Comparison of ENCODE assay signal across 23 cellular contexts in the genomic region with DNA sequence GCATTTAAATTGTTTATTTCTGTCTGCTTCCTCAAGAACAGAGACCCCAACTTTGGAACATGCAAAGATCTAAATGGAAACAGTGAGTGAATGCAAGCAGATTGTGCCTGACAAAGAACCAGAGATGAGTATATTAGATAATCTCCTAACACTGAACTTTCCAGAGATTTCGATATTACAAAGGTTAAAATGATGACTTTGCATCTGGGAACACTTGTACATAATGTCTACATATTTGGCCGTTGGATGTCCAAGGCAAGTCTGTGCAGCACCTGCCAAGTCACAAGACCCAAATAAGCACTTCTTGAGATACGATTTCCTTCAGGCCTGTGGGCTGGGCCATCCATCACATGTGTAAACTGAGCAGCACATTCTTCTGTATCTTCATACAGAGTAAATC. TPM values are rescaled to one million over a fixed set of nuclear protein-coding genes. Genes with fewer than 3 reads are reported as not detected.
A peak's percentile ranks its signal among the peaks of the same experiment; 100 is the strongest.
DNase-seq lines count a peak whose midpoint lies in the region; ATAC-seq, FAIRE-seq and TF ChIP-seq lines count a peak whose summit lies in the region.
"Had no signal": no experiment of that assay in that cellular context is flagged by ENCODE, and none has a peak within 500 bp of the region (broad histone marks: within the 10 kb centered on the region; RNA-seq: fewer than 3 reads in every experiment).

No MANE protein-coding gene starts in this region.

- H3K4me1 Mint-ChIP-seq in CD8-positive, alpha-beta memory T cell: peaks cover 0 to 3% (median 2%) of the 10 kb centered on the region in 3 donors
- H3K4me1 Mint-ChIP-seq: CD4-positive, CD25-positive, alpha-beta regulatory T cell had no signal

- H2AFZ ChIP-seq in HepG2 (ENCODE audit: low read length): no peak overlapping the region

- H4K20me1 ChIP-seq in HepG2 (ENCODE audit: insufficient read depth, low read length): no peaks in the 10 kb centered on the region

- H3K27ac ChIP-seq in HepG2 (ENCODE audit: extremely low read length, insufficient read depth, low read length) (no peak overlapping the region), right lobe of liver (no peak overlapping the region), prostate gland (no peak overlapping the region)
- H3K27ac ChIP-seq in CD8-positive, alpha-beta memory T cell (ENCODE audit: low read depth, low read length): no peak overlapping the region

- POLR2A ChIA-PET in HepG2 (lab: Yijun Ruan, JAX): no interaction called here
- POLR2A ChIA-PET in CD8-positive, alpha-beta memory T cell (lab: Charles Lee): no interaction called here

- TF ChIP-seq CTCF in HepG2 (CRISPR knock-in tag; IDR thresholded peaks at IDR 0.05) (no peak), right lobe of liver (IDR thresholded peaks at IDR 0.05) (no peak), fibroblast of the aortic adventitia (IDR thresholded peaks at IDR 0.05; ENCODE audit: insufficient read depth, low read length) (no peak), prostate gland (IDR thresholded peaks at IDR 0.05) (no peak)

- no peak for TF ChIP-seq RAD21 in HepG2 (CRISPR knock-in tag; IDR thresholded peaks at IDR 0.05)

- no peak overlapping the region for H3K9ac ChIP-seq in HepG2 (ENCODE audit: insufficient read depth, low read depth, low read length)

- H3K4me2 ChIP-seq in HepG2 (ENCODE audit: low read depth, low read length): no peak overlapping the region

- peaks cover 6% of the 10 kb centered on the region; the same call in 1 of the 2 replicates for H3K4me1 ChIP-seq in HepG2 (ENCODE audit: insufficient read depth, low read length)
- H3K4me1 ChIP-seq in right lobe of liver: peaks cover 0 to 7% (median 2%) of the 10 kb centered on the region in 4 donors
- H3K4me1 ChIP-seq in prostate gland (replicated peaks): no peaks in the 10 kb centered on the region
- no peaks in the 10 kb centered on the region for H3K4me1 ChIP-seq in CD8-positive, alpha-beta memory T cell (ENCODE audit: insufficient read depth, low read length)
- H3K4me1 ChIP-seq: BE2C, Caco-2 had no signal

- no peaks in the 10 kb centered on the region for H3K27me3 Mint-ChIP-seq in CD8-positive, alpha-beta memory T cell

- H3K4me3 ChIP-seq in HepG2 (replicated peaks in 1 of 3; ENCODE audit: insufficient read depth in 1 of 3, low read depth in 2 of 3, low read length in 3 of 3) (no peak overlapping the region), right lobe of liver (no peak overlapping the region), fibroblast of the aortic adventitia (ENCODE audit: low read depth, low read length) (no peak overlapping the region), prostate gland (no peak overlapping the region)
- no peak overlapping the region for H3K4me3 ChIP-seq in CD8-positive, alpha-beta memory T cell (ENCODE audit: low read length)

- H3K27ac Mint-ChIP-seq in CD8-positive, alpha-beta memory T cell: no peak overlapping the region
- H3K27ac Mint-ChIP-seq: CD4-positive, CD25-positive, alpha-beta regulatory T cell; HFFc6; IgD-negative memory B cell had no signal

- no peak overlapping the region for H3K4me3 Mint-ChIP-seq in CD8-positive, alpha-beta memory T cell
- H3K4me3 Mint-ChIP-seq: CD4-positive, CD25-positive, alpha-beta regulatory T cell; HFFc6; IgD-negative memory B cell had no signal

- TF ChIP-seq POLR2A in HepG2 (IDR thresholded peaks at IDR 0.05; ENCODE audit: insufficient read depth in 1 of 2, low read depth in 2 of 2, low read length in 2 of 2) (no peak), right lobe of liver (IDR thresholded peaks at IDR 0.05) (no peak), prostate gland (IDR thresholded peaks at IDR 0.05) (no peak)

- DNase-seq in HepG2 (ENCODE audit: low spot score) (no peak), right lobe of liver (no peak), fibroblast of the aortic adventitia (ENCODE audit: low read depth) (peak; percentile 33), prostate gland (ENCODE audit: low spot score) (peak; percentile 9), ACHN (no peak)
- no peak for DNase-seq in CD8-positive, alpha-beta memory T cell
- no peak for DNase-seq in activated CD4-positive, alpha-beta T cell treated with anti-CD3 and anti-CD28 coated beads for 4 hours
- DNase-seq: 8988T; BE2C; C1 segment of cervical spinal cord; Caco-2; CD4-positive, CD25-positive, alpha-beta regulatory T cell; GOT3; HFFc6 had no signal

- H3K36me3 ChIP-seq in HepG2 (replicated peaks in 1 of 2; ENCODE audit: control insufficient read depth in 1 of 2, insufficient read depth in 2 of 2, low read length in 2 of 2) (no peaks in the 10 kb centered on the region), right lobe of liver (no peaks in the 10 kb centered on the region), prostate gland (no peaks in the 10 kb centered on the region)
- H3K36me3 ChIP-seq in CD8-positive, alpha-beta memory T cell (ENCODE audit: insufficient read depth, low read length): no peaks in the 10 kb centered on the region
- H3K36me3 ChIP-seq: BE2C had no signal

- ATAC-seq in HepG2: no peak
- no peak for ATAC-seq in right lobe of liver
- ATAC-seq in GM19452 (IDR thresholded peaks at IDR 0.05; ENCODE audit: unreplicated experiment): no peak
- ATAC-seq: HCT116 had no signal

- intact Hi-C loops in HepG2 (cut with micrococcal nuclease; ENCODE audit: unreplicated experiment) (loop anchor here (5.0 kb wide), 1 partner anchor 33 kb away; a partner anchor contains a TSS), right lobe of liver (cut with DNase I) (no loop called here), prostate gland (cut with DNase I) (no loop called here)

- in situ Hi-C loops in HepG2 (cut with HindIII; ENCODE audit: extremely low pct_ligation_motif_present, low pct_unique_long_range_greater_than_20kb): no loop called here
- in situ Hi-C loops in ACHN (cut with HindIII; ENCODE audit: low pct_ligation_motif_present, low pct_unique_long_range_greater_than_20kb, low sequenced_read_pairs): no loop called here

- H3K9me3 ChIP-seq in HepG2 (ENCODE audit: low read length): no peaks in the 10 kb centered on the region
- H3K9me3 ChIP-seq in right lobe of liver: no peaks in the 10 kb centered on the region
- H3K9me3 ChIP-seq in prostate gland: no peaks in the 10 kb centered on the region
- no peaks in the 10 kb centered on the region for H3K9me3 ChIP-seq in CD8-positive, alpha-beta memory T cell (ENCODE audit: low read length)
- H3K9me3 ChIP-seq: BE2C had no signal

- no peak for FAIRE-seq in HepG2 (lab: Jason Lieb, UNC)
- FAIRE-seq: D721Med, G401.6, GM12891, GM18507, HTR-8/SVneo had no signal

- no peaks in the 10 kb centered on the region for H3K36me3 Mint-ChIP-seq in CD8-positive, alpha-beta memory T cell
- H3K36me3 Mint-ChIP-seq: CD4-positive, CD25-positive, alpha-beta regulatory T cell; IgD-negative memory B cell had no signal

- CTCF ChIA-PET in HepG2 (lab: Yijun Ruan, JAX; ENCODE audit: low intra/inter-chr PET ratio, low total read pairs): no interaction called here
- CTCF ChIA-PET in CD8-positive, alpha-beta memory T cell (lab: Charles Lee): no interaction called here

- H3K27me3 ChIP-seq in HepG2 (ENCODE audit: control insufficient read depth in 1 of 2, insufficient read depth in 2 of 2, low read length in 2 of 2) (no peaks in the 10 kb centered on the region), right lobe of liver (no peaks in the 10 kb centered on the region), prostate gland (replicated peaks; ENCODE audit: insufficient read depth) (no peaks in the 10 kb centered on the region)
- H3K27me3 ChIP-seq in CD8-positive, alpha-beta memory T cell (ENCODE audit: insufficient read depth, low read length, poor library complexity, severe bottlenecking): no peaks in the 10 kb centered on the region
- H3K27me3 ChIP-seq: BE2C had no signal

- no TSS peak for BruUV-seq in HepG2 (replicated peaks; lab: Mats Ljungman, UMichigan)

- WGBS in HepG2 (ENCODE audit: low lambda C conversion rate): 24% methylated on average over 3 of the region's 3 CpGs
- WGBS in right lobe of liver (ENCODE audit: insufficient coverage, low coverage, low lambda C conversion rate, missing lambda C conversion rate): 33% methylated on average over 3 of the region's 3 CpGs
- 34% methylated on average over 3 of the region's 3 CpGs for WGBS in prostate gland

- no peaks in the 10 kb centered on the region for H3K79me2 ChIP-seq in HepG2 (ENCODE audit: insufficient read depth, low read length)

- H3K9me3 Mint-ChIP-seq in CD8-positive, alpha-beta memory T cell: peaks cover 0 to 4% (median 0%) of the 10 kb centered on the region in 5 donors

- TF ChIP-seq EP300 in HepG2 (IDR thresholded peaks at IDR 0.05; ENCODE audit: low read depth in 2 of 2, low read length in 2 of 2) (no peak), HepG2 (CRISPR knock-in tag; IDR thresholded peaks at IDR 0.05; ENCODE audit: borderline replicate concordance) (no peak)

RNA-seq across cellular contexts. Expression of a gene that starts 32.5 kb away (rescaled TPM):
- 97.8 and 104 TPM in 2 replicates for total RNA-seq in HepG2 (2016; rRNA removed; fragmentation: Illumina TruSeq; extraction: Trizol)
- total RNA-seq in HepG2 (2016; cell fraction: cytosol; rRNA removed; fragmentation: Illumina TruSeq; extraction: Trizol; ENCODE audit: low read depth): 41.9 and 46.7 TPM in 2 replicates
- total RNA-seq in HepG2 (2016; cell fraction: insoluble cytoplasmic fraction; rRNA removed; fragmentation: Illumina TruSeq; extraction: Trizol): 92.4 and 106 TPM in 2 replicates
- 60.2 and 61.3 TPM in 2 replicates for total RNA-seq in HepG2 (2016; cell fraction: membrane; rRNA removed; fragmentation: Illumina TruSeq; extraction: Trizol)
- total RNA-seq in HepG2 (2016; cell fraction: nucleus; rRNA removed; fragmentation: Illumina TruSeq; extraction: Trizol): 91.8 and 97.0 TPM in 2 replicates
- 37.9 and 41.8 TPM in 2 replicates for polyA plus RNA-seq in HepG2 (2011; rRNA removed)
- polyA plus RNA-seq in HepG2 (2011; cell fraction: cytosol; rRNA removed): 28.9 and 39.2 TPM in 2 replicates
- polyA plus RNA-seq in HepG2 (2011; cell fraction: nucleus; rRNA removed): 42.3 and 58.0 TPM in 2 replicates
- polyA plus RNA-seq in HepG2 (2012): 67.5 and 98.6 TPM in 2 replicates
- 32.8 and 42.1 TPM in 2 replicates for polyA plus RNA-seq in HepG2 (2016; cell fraction: cytosol; fragmentation: Illumina TruSeq; extraction: Trizol; ENCODE audit: low read depth)
- polyA plus RNA-seq in HepG2 (2016; cell fraction: insoluble cytoplasmic fraction; fragmentation: Illumina TruSeq; extraction: Trizol; ENCODE audit: low read depth): 87.1 and 90.1 TPM in 2 replicates
- polyA plus RNA-seq in HepG2 (2016; cell fraction: membrane; fragmentation: Illumina TruSeq; extraction: Trizol; ENCODE audit: low read depth): 46.2 and 48.8 TPM in 2 replicates
- 109 and 122 TPM in 2 replicates for polyA plus RNA-seq in HepG2 (2016; cell fraction: nucleus; fragmentation: Illumina TruSeq; extraction: Trizol; ENCODE audit: insufficient read depth, low read depth)
- polyA minus RNA-seq in HepG2 (2011; rRNA and poly(A)+ RNA removed; ENCODE audit: low replicate concordance): 57.4 TPM in 1 of 2 replicates, not detected in the other
- polyA minus RNA-seq in HepG2 (2011; cell fraction: cytosol; rRNA and poly(A)+ RNA removed): 15.2 and 17.4 TPM in 2 replicates
- polyA minus RNA-seq in HepG2 (2011; cell fraction: nucleus; rRNA and poly(A)+ RNA removed): 124 and 145 TPM in 2 replicates
- total RNA-seq in right lobe of liver: 10 to 100 TPM; 10.7 to 46.4 (median 20.1) TPM
- total RNA-seq in fibroblast of the aortic adventitia (ENCODE audit: low replicate concordance): not detected in 2 replicates
- under 1 TPM in 1 of 2 donors, not detected in 1; 0.28 TPM for total RNA-seq in prostate gland
- total RNA-seq in CD8-positive, alpha-beta memory T cell: not detected
- not detected for polyA plus RNA-seq in CD8-positive, alpha-beta memory T cell
- total RNA-seq: CD4-positive, CD25-positive, alpha-beta regulatory T cell; H7; HFFc6 had no signal
- polyA plus RNA-seq: CD4-positive, CD25-positive, alpha-beta regulatory T cell; IgD-negative memory B cell had no signal

Comparison
In these comparisons a context has a peak if more than half of its experiments do, and no peak if none do; other contexts are left out.
1. DNase-seq: peak in fibroblast of the aortic adventitia (single experiment) and prostate gland (single experiment); none in HepG2 (single experiment), right lobe of liver (0 of 3), CD8-positive, alpha-beta memory T cell (0 of 5), ACHN (single experiment) and activated CD4-positive, alpha-beta T cell treated with anti-CD3 and anti-CD28 coated beads for 4 hours (0 of 2).
2. RNA of a gene that starts 32.5 kb away (total RNA-seq): 41.9 to 106 TPM in HepG2 and 10.7 to 46.4 TPM in right lobe of liver; 0.28 TPM in prostate gland, not detected in fibroblast of the aortic adventitia and not detected in CD8-positive, alpha-beta memory T cell; every median in the first group is over 4 times any median in the second.